9 cellular contexts compared by ENCODE assay signal in the genomic region with DNA sequence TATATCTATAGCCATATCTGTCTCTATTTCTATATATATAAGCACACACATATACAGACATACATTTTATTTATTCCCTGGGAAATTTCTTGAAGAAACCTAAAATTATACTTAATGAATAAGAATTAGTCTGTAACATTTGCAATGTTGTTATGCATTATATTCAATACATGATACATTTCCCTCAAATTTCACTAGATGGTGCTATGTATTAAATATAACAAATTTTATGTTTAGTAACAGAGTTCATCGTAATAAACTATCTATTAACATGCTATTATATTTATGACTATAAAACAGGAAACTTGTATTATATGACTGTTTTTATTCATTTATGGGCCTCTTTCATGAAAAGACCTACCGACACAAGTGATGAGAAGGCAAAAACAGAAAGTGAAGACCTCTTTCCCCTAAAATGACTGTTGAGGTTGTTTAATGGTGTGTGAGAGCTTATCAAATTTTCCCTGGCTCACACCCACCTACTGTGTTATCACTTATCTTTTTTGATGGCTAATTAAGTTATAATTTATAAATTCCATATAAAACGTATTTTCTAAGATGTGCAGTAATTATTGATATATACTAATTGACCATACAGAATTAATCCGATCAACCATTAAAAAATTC.
DNase-seq lines count a peak whose midpoint lies in the region; ATAC-seq and FAIRE-seq lines count a peak whose summit lies in the region.
"Had no signal": no experiment of that assay in that cellular context is flagged by ENCODE, and none has a peak within 500 bp of the region (broad histone marks: within the 10 kb centered on the region; RNA-seq: fewer than 3 reads in every experiment).

No MANE protein-coding gene starts in this region.

- H3K27me3 ChIP-seq in stomach smooth muscle (ENCODE audit: control insufficient read depth in 1 of 2, insufficient read depth in 2 of 2, low read length in 2 of 2): no peaks in the 10 kb centered on the region
- H3K27me3 ChIP-seq: BLaER1 had no signal

- no peak overlapping the region for H3K9ac ChIP-seq in stomach smooth muscle (ENCODE audit: low read length in 2 of 2)
- H3K9ac ChIP-seq: BLaER1 had no signal

- H3K27ac ChIP-seq in stomach smooth muscle (ENCODE audit: low read length): no peak overlapping the region
- H3K27ac ChIP-seq: BLaER1 had no signal

- H3K4me3 ChIP-seq in stomach smooth muscle (ENCODE audit: low read length in 2 of 2): peak overlapping the region; percentile 34 to 35
- H3K4me3 ChIP-seq: BLaER1 had no signal

- no peak for ATAC-seq in GM19452 (IDR thresholded peaks at IDR 0.05; ENCODE audit: unreplicated experiment)

- peak; percentile 55 for DNase-seq in NCI-H2107 treated with DMSO at 0.1 percent for 48 hours (lab: John Stamatoyannopoulos, UW; ENCODE audit: unreplicated experiment)
- DNase-seq in NCI-H2107 (lab: John Stamatoyannopoulos, UW): no peak
- DNase-seq in NCI-H526 treated with DMSO at 0.1 percent for 48 hours (lab: John Stamatoyannopoulos, UW): peak; percentile 64
- DNase-seq in dermis blood vessel endothelial cell: peak; percentile 0
- DNase-seq in stimulated activated CD4-positive, alpha-beta T cell treated with anti-CD3 and anti-CD28 coated beads, Interleukin-15, amount 100 ng/mL, for 24 hours: no peak
- no peak for DNase-seq in GM19239 (ENCODE audit: insufficient read length, low spot score)

- no peaks in the 10 kb centered on the region for H3K4me1 ChIP-seq in stomach smooth muscle (ENCODE audit: control insufficient read depth, insufficient read depth, low read length)
- H3K4me1 ChIP-seq: BLaER1 had no signal

- no peaks in the 10 kb centered on the region for H3K9me3 ChIP-seq in stomach smooth muscle (ENCODE audit: control insufficient read depth in 2 of 2, low read length in 2 of 2)

- FAIRE-seq in GM19239 (lab: Jason Lieb, UNC): no peak

- no peaks in the 10 kb centered on the region for H3K36me3 ChIP-seq in stomach smooth muscle (ENCODE audit: control insufficient read depth in 2 of 2, insufficient read depth in 2 of 2, low read length in 2 of 2)
- H3K36me3 ChIP-seq: BLaER1 had no signal

Comparison
In these comparisons a context has a peak if more than half of its experiments do, and no peak if none do; other contexts are left out.
1. DNase-seq: peak in NCI-H2107 treated with DMSO at 0.1 percent for 48 hours (single experiment), NCI-H526 treated with DMSO at 0.1 percent for 48 hours (single experiment) and dermis blood vessel endothelial cell (single experiment); none in NCI-H2107 (single experiment), stimulated activated CD4-positive, alpha-beta T cell treated with anti-CD3 and anti-CD28 coated beads, Interleukin-15, amount 100 ng/mL, for 24 hours (single experiment) and GM19239 (single experiment).